ENCODE assay signal across 18 cellular contexts in genomic region chr16:88970539-88971065, GRCh38. TPM values are rescaled to one million over a fixed set of nuclear protein-coding genes. Genes with fewer than 3 reads are reported as not detected.
A peak's percentile ranks its signal among the peaks of the same experiment; 100 is the strongest.
DNase-seq lines count a peak whose midpoint lies in the region; ATAC-seq and TF ChIP-seq lines count a peak whose summit lies in the region.
"Had no signal": no experiment of that assay in that cellular context is flagged by ENCODE, and none has a peak within 500 bp of the region (broad histone marks: within the 10 kb centered on the region; RNA-seq: fewer than 3 reads in every experiment).

No MANE protein-coding gene starts in this region.

- no peaks in the 10 kb centered on the region for H3K9me3 ChIP-seq in right cardiac atrium (ENCODE audit: control insufficient read depth, low read length)
- H3K9me3 ChIP-seq in right atrium auricular region: no peaks in the 10 kb centered on the region
- H3K9me3 ChIP-seq in colonic mucosa: no peaks in the 10 kb centered on the region

- POLR2A ChIA-PET in GM10248 (lab: Yijun Ruan, JAX): no interaction called here
- POLR2A ChIA-PET in activated CD4-positive, alpha-beta T cell treated with anti-CD3 and anti-CD28 coated beads, Interleukin-2, amount 10 ng/mL, durations not matched to agents 7 days and 5 days (lab: Charles Lee): no interaction called here

- H3K27me3 Mint-ChIP-seq in memory B cell: no peaks in the 10 kb centered on the region
- H3K27me3 Mint-ChIP-seq in activated CD4-positive, alpha-beta T cell treated with anti-CD3 and anti-CD28 coated beads, Interleukin-2, amount 10 ng/mL, durations not matched to agents 7 days and 5 days: peaks cover 11% of the 10 kb centered on the region

- ATAC-seq in right cardiac atrium (no peak), memory B cell (ENCODE audit: low read depth) (no peak)

- H3K9ac ChIP-seq in colonic mucosa (ENCODE audit: low read depth in 2 of 2, low read length in 2 of 2): no peak overlapping the region

- H3K4me3 Mint-ChIP-seq in memory B cell: peak overlapping the region; percentile 8
- no peak overlapping the region for H3K4me3 Mint-ChIP-seq in activated CD4-positive, alpha-beta T cell treated with anti-CD3 and anti-CD28 coated beads, Interleukin-2, amount 10 ng/mL, durations not matched to agents 7 days and 5 days
- H3K4me3 Mint-ChIP-seq: CD4-positive, alpha-beta T cell had no signal

- H3K9me3 Mint-ChIP-seq in memory B cell: no peaks in the 10 kb centered on the region
- H3K9me3 Mint-ChIP-seq in activated CD4-positive, alpha-beta T cell treated with anti-CD3 and anti-CD28 coated beads, Interleukin-2, amount 10 ng/mL, durations not matched to agents 7 days and 5 days: no peaks in the 10 kb centered on the region
- H3K9me3 Mint-ChIP-seq: CD4-positive, alpha-beta T cell had no signal

- DNase-seq in right cardiac atrium (peak; percentile 5 to 52 (median 33)), right atrium auricular region (ENCODE audit: low spot score) (no peak), SK-N-DZ (ENCODE audit: low spot score) (peak; percentile 72), memory B cell (ENCODE audit: low spot score in 2 of 2) (peak in 1 of 2 donors; percentile 26), colonic mucosa (no peak), GM10248 (ENCODE audit: extremely low spot score) (no peak), NCI-H524 treated with DMSO at 0.1 percent for 48 hours (lab: John Stamatoyannopoulos, UW) (no peak)
- no peak for DNase-seq in activated CD4-positive, alpha-beta T cell treated with anti-CD3 and anti-CD28 coated beads, Interleukin-2, amount 10 ng/mL, durations not matched to agents 7 days and 5 days
- DNase-seq: Calu3; CD4-positive, alpha-beta T cell; DMS79; GOT3; KBM-7; NCI-H1105; NCI-H1694 treated with DMSO at 0.1 percent for 48 hours; NCI-H774 had no signal

- peak overlapping the region; percentile 92 for H3K27ac Mint-ChIP-seq in memory B cell
- no peak overlapping the region for H3K27ac Mint-ChIP-seq in activated CD4-positive, alpha-beta T cell treated with anti-CD3 and anti-CD28 coated beads, Interleukin-2, amount 10 ng/mL, durations not matched to agents 7 days and 5 days
- H3K27ac Mint-ChIP-seq: CD4-positive, alpha-beta T cell had no signal

- no peak overlapping the region for H3K4me3 ChIP-seq in right cardiac atrium (ENCODE audit: low read length)
- no peak overlapping the region for H3K4me3 ChIP-seq in right atrium auricular region
- no peak overlapping the region for H3K4me3 ChIP-seq in colonic mucosa

- H3K27ac ChIP-seq in right cardiac atrium (ENCODE audit: low read length) (no peak overlapping the region), right atrium auricular region (no peak overlapping the region), colonic mucosa (no peak overlapping the region)
- H3K27ac ChIP-seq: HL-60 had no signal

- 65% methylated on average over 31 of the region's 31 CpGs for WGBS in right cardiac atrium

- peaks cover 61% of the 10 kb centered on the region for H3K4me1 Mint-ChIP-seq in memory B cell
- peaks cover 9% of the 10 kb centered on the region for H3K4me1 Mint-ChIP-seq in activated CD4-positive, alpha-beta T cell treated with anti-CD3 and anti-CD28 coated beads, Interleukin-2, amount 10 ng/mL, durations not matched to agents 7 days and 5 days

- TF ChIP-seq CTCF in right atrium auricular region (IDR thresholded peaks at IDR 0.05) (no peak), colonic mucosa (IDR thresholded peaks at IDR 0.05) (no peak), GM10248 (IDR thresholded peaks at IDR 0.05; ENCODE audit: control extremely low read depth, extremely low read depth, low read depth, missing control alignments) (no peak)

- CTCF ChIA-PET in GM10248 (lab: Yijun Ruan, JAX): interaction anchor here (1.1 kb wide), 1 partner anchor 8 kb away, joined by 3 read pairs; no protein-coding TSS in a partner anchor
- CTCF ChIA-PET in activated CD4-positive, alpha-beta T cell treated with anti-CD3 and anti-CD28 coated beads, Interleukin-2, amount 10 ng/mL, durations not matched to agents 7 days and 5 days (lab: Charles Lee): no interaction called here

- intact Hi-C loops in right cardiac atrium (cut with DNase I) (no loop called here), colonic mucosa (cut with DNase I) (no loop called here)

- no peaks in the 10 kb centered on the region for H3K36me3 Mint-ChIP-seq in memory B cell
- no peaks in the 10 kb centered on the region for H3K36me3 Mint-ChIP-seq in activated CD4-positive, alpha-beta T cell treated with anti-CD3 and anti-CD28 coated beads, Interleukin-2, amount 10 ng/mL, durations not matched to agents 7 days and 5 days (ENCODE audit: low read depth)

- H3K27me3 ChIP-seq in right cardiac atrium (ENCODE audit: control insufficient read depth, insufficient read depth): no peaks in the 10 kb centered on the region
- H3K27me3 ChIP-seq in right atrium auricular region: peaks cover 0 to 9% of the 10 kb centered on the region in 2 donors
- H3K27me3 ChIP-seq in colonic mucosa: no peaks in the 10 kb centered on the region

- H3K36me3 ChIP-seq in right atrium auricular region (no peaks in the 10 kb centered on the region), colonic mucosa (no peaks in the 10 kb centered on the region)

- H3K4me1 ChIP-seq in right cardiac atrium (ENCODE audit: control insufficient read depth, insufficient read depth, low read length) (no peaks in the 10 kb centered on the region), right atrium auricular region (no peaks in the 10 kb centered on the region), colonic mucosa (no peaks in the 10 kb centered on the region)

RNA-seq across cellular contexts. Expression of gene CBFA2T3, which starts 6.4 kb away (rescaled TPM):
- total RNA-seq in right cardiac atrium: 1 to 10 TPM; 5.6 to 8.5 (median 6.9) TPM
- 7.3 TPM for polyA plus RNA-seq in right cardiac atrium
- total RNA-seq in right atrium auricular region: 1 to 10 TPM; 1.1 to 2.6 TPM
- polyA plus RNA-seq in SK-N-DZ (2014; cell fraction: cytosol; rRNA removed): not detected in 2 replicates
- 0.24 and 0.28 TPM in 2 replicates for polyA plus RNA-seq in SK-N-DZ (2014; cell fraction: nucleus; rRNA removed)
- total RNA-seq in colonic mucosa: 10 to 100 TPM; 10.1 to 10.5 TPM
- total RNA-seq in activated CD4-positive, alpha-beta T cell treated with anti-CD3 and anti-CD28 coated beads, Interleukin-2, amount 10 ng/mL, durations not matched to agents 7 days and 5 days: not detected
- total RNA-seq: Calu3, MCF 10A had no signal

Comparison
In these comparisons a context has a peak if more than half of its experiments do, and no peak if none do; other contexts are left out.
1. DNase-seq: peak in right cardiac atrium (3 of 3) and SK-N-DZ (single experiment); none in right atrium auricular region (single experiment), colonic mucosa (single experiment), GM10248 (single experiment), activated CD4-positive, alpha-beta T cell treated with anti-CD3 and anti-CD28 coated beads, Interleukin-2, amount 10 ng/mL, durations not matched to agents 7 days and 5 days (single experiment) and NCI-H524 treated with DMSO at 0.1 percent for 48 hours (single experiment).